ENCODE assay signal across 8 cellular contexts in the genomic region with DNA sequence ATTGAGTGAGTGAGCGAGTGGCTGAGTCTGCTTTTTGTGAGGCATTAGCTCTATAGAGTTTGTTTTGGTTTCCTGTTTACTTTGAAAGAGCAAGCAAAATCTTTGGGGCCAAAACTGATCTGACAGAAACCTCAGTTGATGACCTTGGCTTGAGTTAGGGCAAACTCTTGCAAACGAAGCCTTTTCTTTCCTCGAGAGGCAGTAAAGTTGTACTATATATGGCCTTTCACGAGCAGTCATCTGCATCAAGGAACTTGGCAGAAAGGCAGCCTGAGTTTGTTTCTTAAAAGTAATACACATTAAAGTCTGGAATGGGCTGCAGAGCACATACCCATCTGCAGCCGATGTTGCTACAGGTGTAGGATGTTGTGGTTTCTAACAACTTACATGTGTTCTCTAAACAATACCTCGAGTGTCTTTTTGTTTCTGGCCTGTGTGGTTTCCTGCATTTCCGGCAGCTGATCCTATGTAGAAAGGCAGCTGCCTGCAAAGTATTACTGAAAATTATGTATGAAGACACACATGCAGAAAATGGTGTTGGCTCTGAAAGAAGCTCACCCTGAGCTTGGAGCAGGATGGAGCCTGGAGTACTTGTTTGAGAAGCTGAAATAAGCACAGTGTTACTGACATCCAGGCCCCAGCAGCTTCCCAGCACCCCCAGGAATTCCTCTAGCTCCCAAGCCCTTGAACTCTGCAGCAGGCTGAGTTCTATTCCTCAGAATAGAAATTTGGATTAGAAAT.
DNase-seq lines count a peak whose midpoint lies in the region; ATAC-seq and TF ChIP-seq lines count a peak whose summit lies in the region.

No MANE protein-coding gene starts in this region.

- DNase-seq in mammary epithelial cell (peak; percentile 67), breast epithelium (ENCODE audit: low spot score in 2 of 2) (no peak), NCI-H345 (lab: John Stamatoyannopoulos, UW) (peak; percentile 72), left kidney (ENCODE audit: low read depth, low spot score) (peak; percentile 64), T1000 (lab: John Stamatoyannopoulos, UW) (no peak), Calu3 (no peak), testis (no peak)

- peaks cover 14% of the 10 kb centered on the region for H3K9me3 Mint-ChIP-seq in Calu3 (ENCODE audit: low read depth, unreplicated experiment)

- H3K4me1 ChIP-seq in mammary epithelial cell (ENCODE audit: insufficient read depth, low read length) (peaks cover 14% of the 10 kb centered on the region), breast epithelium (no peaks in the 10 kb centered on the region), testis (no peaks in the 10 kb centered on the region)

- in situ Hi-C loops in mammary epithelial cell (cut with MboI; ENCODE audit: low sequenced_read_pairs in 2 of 2): no loop called here

- no peak for TF ChIP-seq CTCF in mammary epithelial cell (conservative IDR thresholded peaks at IDR 0.05 in 1 of 2, IDR thresholded peaks at IDR 0.05 in 1 of 2; ENCODE audit: extremely low read depth in 1 of 2, insufficient read depth in 1 of 2, low read depth in 1 of 2, low read length in 2 of 2)
- no peak for TF ChIP-seq CTCF in breast epithelium (IDR thresholded peaks at IDR 0.05)
- TF ChIP-seq CTCF in Calu3 (IDR thresholded peaks at IDR 0.05; ENCODE audit: unreplicated experiment): no peak
- no peak for TF ChIP-seq CTCF in testis (IDR thresholded peaks at IDR 0.05)

- H3K4me3 Mint-ChIP-seq in Calu3 (ENCODE audit: low read depth, unreplicated experiment): no peak overlapping the region

- H3K36me3 ChIP-seq in mammary epithelial cell (ENCODE audit: insufficient read depth, low read length): no peaks in the 10 kb centered on the region
- H3K36me3 ChIP-seq in breast epithelium: no peaks in the 10 kb centered on the region
- no peaks in the 10 kb centered on the region for H3K36me3 ChIP-seq in testis (ENCODE audit: low read depth, missing control alignments)

- dilution Hi-C loops in mammary epithelial cell (cut with HindIII; ENCODE audit: low sequenced_read_pairs): no loop called here

- H3K9ac ChIP-seq in mammary epithelial cell (ENCODE audit: insufficient read depth, low read length): no peak overlapping the region

- no peak for TF ChIP-seq POLR2A in breast epithelium (IDR thresholded peaks at IDR 0.05)
- no peak for TF ChIP-seq POLR2A in testis (IDR thresholded peaks at IDR 0.05)

- H3K4me3 ChIP-seq in mammary epithelial cell (replicated peaks in 1 of 3; ENCODE audit: insufficient read depth in 1 of 3, low read depth in 2 of 3, low read length in 3 of 3) (no peak overlapping the region), breast epithelium (no peak overlapping the region), testis (no peak overlapping the region)

- H3K27ac Mint-ChIP-seq in Calu3 (ENCODE audit: unreplicated experiment): no peak overlapping the region

- H4K20me1 ChIP-seq in mammary epithelial cell (ENCODE audit: insufficient read depth, low read length): no peaks in the 10 kb centered on the region

- CTCF ChIA-PET in mammary epithelial cell (lab: Charles Lee; ENCODE audit: low non-redundant PET) (no interaction called here), Calu3 (lab: Charles Lee) (interaction anchor here (1.4 kb wide), 1 partner anchor 10 kb away, joined by 4 read pairs; no protein-coding TSS in a partner anchor)

- no TSS peak for BruUV-seq in mammary epithelial cell (replicated peaks; lab: Mats Ljungman, UMichigan)
- no TSS peak for BruUV-seq in Calu3 (replicated peaks; lab: Mats Ljungman, UMichigan)

- 61% methylated on average over 7 of the region's 7 CpGs for WGBS in mammary epithelial cell (ENCODE audit: low coverage, missing lambda C conversion rate)
- 45 to 61% methylated on average over 7 of the region's 7 CpGs for WGBS in testis, 2 donors

- ATAC-seq in HG02938 (IDR thresholded peaks at IDR 0.05; ENCODE audit: unreplicated experiment): peak; percentile 88

- H3K4me1 Mint-ChIP-seq in Calu3 (ENCODE audit: low read depth, unreplicated experiment): peaks cover 14% of the 10 kb centered on the region

- H2AFZ ChIP-seq in mammary epithelial cell (ENCODE audit: low read depth, low read length): peak overlapping the region; percentile 46

- H3K27me3 ChIP-seq in mammary epithelial cell (ENCODE audit: insufficient read depth, low read length): no peaks in the 10 kb centered on the region
- peaks cover 0 to 20% of the 10 kb centered on the region in 2 donors for H3K27me3 ChIP-seq in breast epithelium
- H3K27me3 ChIP-seq in testis: no peaks in the 10 kb centered on the region

- H3K79me2 ChIP-seq in mammary epithelial cell (ENCODE audit: insufficient read depth, low read length): no peaks in the 10 kb centered on the region

- H3K9me3 ChIP-seq in mammary epithelial cell (replicated peaks; ENCODE audit: insufficient read depth, low read length) (peaks cover 13% of the 10 kb centered on the region), breast epithelium (peaks cover 5 to 30% of the 10 kb centered on the region in 2 donors), testis (no peaks in the 10 kb centered on the region)

- intact Hi-C loops in mammary epithelial cell (cut with micrococcal nuclease): no loop called here
- intact Hi-C loops in breast epithelium (cut with DNase I; ENCODE audit: low total_unique reads): no loop called here
- intact Hi-C loops in Calu3 (cut with micrococcal nuclease; ENCODE audit: unreplicated experiment): no loop called here
- intact Hi-C loops in testis (cut with DNase I; ENCODE audit: low total_unique reads): no loop called here

- peaks cover 11% of the 10 kb centered on the region for H3K27me3 Mint-ChIP-seq in Calu3 (ENCODE audit: unreplicated experiment)

- H3K27ac ChIP-seq in mammary epithelial cell (ENCODE audit: insufficient read depth, low read depth, low read length) (no peak overlapping the region), breast epithelium (no peak overlapping the region), testis (no peak overlapping the region)

- H3K4me2 ChIP-seq in mammary epithelial cell (ENCODE audit: insufficient read depth, low read depth, low read length): no peak overlapping the region

- H3K36me3 Mint-ChIP-seq in Calu3 (ENCODE audit: insufficient read depth, unreplicated experiment): no peaks in the 10 kb centered on the region

Comparison
In these comparisons a context has a peak if more than half of its experiments do, and no peak if none do; other contexts are left out.
1. DNase-seq: peak in mammary epithelial cell (single experiment), NCI-H345 (single experiment) and left kidney (single experiment); none in breast epithelium (0 of 2), T1000 (single experiment), Calu3 (single experiment) and testis (single experiment).